In the genomic region with DNA sequence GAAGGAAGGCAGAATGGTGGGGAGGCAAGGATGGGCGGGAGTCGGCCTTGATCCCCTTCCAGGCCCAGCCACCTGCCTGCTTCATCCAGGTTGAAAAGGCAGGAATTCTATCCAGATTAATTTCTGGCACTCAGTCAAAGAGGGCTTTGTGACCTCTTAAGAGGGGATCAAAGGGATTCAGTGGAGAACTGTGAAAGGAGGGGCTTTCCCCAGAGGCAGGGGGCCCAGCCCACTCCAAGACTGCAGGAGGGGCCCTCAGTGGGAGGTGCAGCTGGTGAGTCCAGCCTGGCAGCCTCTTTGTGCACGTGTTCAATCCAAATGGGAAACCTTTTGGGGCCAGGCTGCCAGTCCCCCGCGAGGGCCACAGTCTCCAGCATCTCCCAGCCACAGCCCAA, we compare ENCODE assay signal across 1 cellular context.
TF ChIP-seq lines count a peak whose summit lies in the region.

No MANE protein-coding gene starts in this region.

TF ChIP-seq in WTC11, 78 proteins besides CTCF, POLR2A, EP300 and RAD21 (continued from another document):
- no peak for TF ChIP-seq ZNF423 (CRISPR knock-in tag; IDR thresholded peaks at IDR 0.05)
- TF ChIP-seq SMAD3 (CRISPR knock-in tag; IDR thresholded peaks at IDR 0.05; ENCODE audit: borderline replicate concordance) = no peak
- TF ChIP-seq, protein P1, sequence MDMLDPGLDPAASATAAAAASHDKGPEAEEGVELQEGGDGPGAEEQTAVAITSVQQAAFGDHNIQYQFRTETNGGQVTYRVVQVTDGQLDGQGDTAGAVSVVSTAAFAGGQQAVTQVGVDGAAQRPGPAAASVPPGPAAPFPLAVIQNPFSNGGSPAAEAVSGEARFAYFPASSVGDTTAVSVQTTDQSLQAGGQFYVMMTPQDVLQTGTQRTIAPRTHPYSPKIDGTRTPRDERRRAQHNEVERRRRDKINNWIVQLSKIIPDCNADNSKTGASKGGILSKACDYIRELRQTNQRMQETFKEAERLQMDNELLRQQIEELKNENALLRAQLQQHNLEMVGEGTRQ (CRISPR knock-in tag; IDR thresholded peaks at IDR 0.05) = no peak
- no peak for TF ChIP-seq NFE2L1 (CRISPR knock-in tag; IDR thresholded peaks at IDR 0.05)
- TF ChIP-seq, protein P2, sequence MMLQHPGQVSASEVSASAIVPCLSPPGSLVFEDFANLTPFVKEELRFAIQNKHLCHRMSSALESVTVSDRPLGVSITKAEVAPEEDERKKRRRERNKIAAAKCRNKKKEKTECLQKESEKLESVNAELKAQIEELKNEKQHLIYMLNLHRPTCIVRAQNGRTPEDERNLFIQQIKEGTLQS (CRISPR knock-in tag; conservative IDR thresholded peaks at IDR 0.05) = no peak
- TF ChIP-seq GABPB1 (CRISPR knock-in tag; IDR thresholded peaks at IDR 0.05) = no peak
- no peak for TF ChIP-seq SOX15 (CRISPR knock-in tag; IDR thresholded peaks at IDR 0.05)
- TF ChIP-seq, protein P3, sequence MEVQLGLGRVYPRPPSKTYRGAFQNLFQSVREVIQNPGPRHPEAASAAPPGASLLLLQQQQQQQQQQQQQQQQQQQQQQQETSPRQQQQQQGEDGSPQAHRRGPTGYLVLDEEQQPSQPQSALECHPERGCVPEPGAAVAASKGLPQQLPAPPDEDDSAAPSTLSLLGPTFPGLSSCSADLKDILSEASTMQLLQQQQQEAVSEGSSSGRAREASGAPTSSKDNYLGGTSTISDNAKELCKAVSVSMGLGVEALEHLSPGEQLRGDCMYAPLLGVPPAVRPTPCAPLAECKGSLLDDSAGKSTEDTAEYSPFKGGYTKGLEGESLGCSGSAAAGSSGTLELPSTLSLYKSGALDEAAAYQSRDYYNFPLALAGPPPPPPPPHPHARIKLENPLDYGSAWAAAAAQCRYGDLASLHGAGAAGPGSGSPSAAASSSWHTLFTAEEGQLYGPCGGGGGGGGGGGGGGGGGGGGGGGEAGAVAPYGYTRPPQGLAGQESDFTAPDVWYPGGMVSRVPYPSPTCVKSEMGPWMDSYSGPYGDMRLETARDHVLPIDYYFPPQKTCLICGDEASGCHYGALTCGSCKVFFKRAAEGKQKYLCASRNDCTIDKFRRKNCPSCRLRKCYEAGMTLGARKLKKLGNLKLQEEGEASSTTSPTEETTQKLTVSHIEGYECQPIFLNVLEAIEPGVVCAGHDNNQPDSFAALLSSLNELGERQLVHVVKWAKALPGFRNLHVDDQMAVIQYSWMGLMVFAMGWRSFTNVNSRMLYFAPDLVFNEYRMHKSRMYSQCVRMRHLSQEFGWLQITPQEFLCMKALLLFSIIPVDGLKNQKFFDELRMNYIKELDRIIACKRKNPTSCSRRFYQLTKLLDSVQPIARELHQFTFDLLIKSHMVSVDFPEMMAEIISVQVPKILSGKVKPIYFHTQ (CRISPR knock-in tag; IDR thresholded peaks at IDR 0.05) = no peak
- TF ChIP-seq ERG (CRISPR knock-in tag; IDR thresholded peaks at IDR 0.05) = no peak
- no peak for TF ChIP-seq FOXJ3 (CRISPR knock-in tag; IDR thresholded peaks at IDR 0.05; ENCODE audit: borderline replicate concordance)
- no peak for TF ChIP-seq ZNF317 (CRISPR knock-in tag; IDR thresholded peaks at IDR 0.05; ENCODE audit: borderline replicate concordance, low read depth)
TF ChIP-seq in WTC11: peak in this region for 0.
